In the genomic region with DNA sequence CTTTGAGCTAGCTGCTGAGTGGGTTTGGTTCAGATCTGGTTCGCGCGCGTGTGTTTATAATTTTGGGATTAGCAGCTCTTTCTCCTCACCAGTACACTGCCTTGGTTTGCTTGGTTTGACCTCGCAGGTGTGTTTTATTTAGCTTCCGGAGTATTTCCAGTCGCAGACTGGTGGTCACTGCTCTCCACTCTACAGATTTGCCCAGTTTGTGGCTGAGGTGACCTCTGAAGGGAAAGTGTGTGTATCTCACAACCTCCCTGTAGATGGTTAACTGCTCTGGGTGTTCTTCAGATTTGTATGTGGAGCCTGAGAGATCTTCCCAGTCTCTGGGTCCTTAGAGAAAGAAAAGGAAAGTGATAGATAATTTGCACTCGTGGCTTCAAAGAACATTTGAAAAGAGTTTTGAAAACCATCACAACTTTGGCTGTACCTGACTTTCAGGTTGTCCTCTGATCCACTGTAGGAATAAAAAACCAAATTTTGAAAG, we compare ENCODE assay signal across 1 cellular context.
TF ChIP-seq lines count a peak whose summit lies in the region.

No MANE protein-coding gene starts in this region.

TF ChIP-seq in HCT116, 20 proteins besides CTCF, POLR2A, EP300 and RAD21 (continued from another document):
- TF ChIP-seq, protein P1, sequence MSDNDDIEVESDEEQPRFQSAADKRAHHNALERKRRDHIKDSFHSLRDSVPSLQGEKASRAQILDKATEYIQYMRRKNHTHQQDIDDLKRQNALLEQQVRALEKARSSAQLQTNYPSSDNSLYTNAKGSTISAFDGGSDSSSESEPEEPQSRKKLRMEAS (IDR thresholded peaks at IDR 0.05): no peak
- TF ChIP-seq YY1 (IDR thresholded peaks at IDR 0.05; ENCODE audit: extremely low read depth, insufficient replicate concordance, low read depth, low read length) (no peak), POLR2AphosphoS5 (IDR thresholded peaks at IDR 0.05; ENCODE audit: low read depth, low read length) (no peak), CBX3 (IDR thresholded peaks at IDR 0.05; ENCODE audit: low read depth) (no peak), JUND (IDR thresholded peaks at IDR 0.05) (no peak)
